16 cellular contexts compared by ENCODE assay signal in genomic region chr3:134453631-134454030, GRCh38. TPM values are rescaled to one million over a fixed set of nuclear protein-coding genes. Genes with fewer than 3 reads are reported as not detected.
DNase-seq lines count a peak whose midpoint lies in the region; ATAC-seq and TF ChIP-seq lines count a peak whose summit lies in the region.
"Had no signal": no experiment of that assay in that cellular context is flagged by ENCODE, and none has a peak within 500 bp of the region (broad histone marks: within the 10 kb centered on the region; RNA-seq: fewer than 3 reads in every experiment).

No MANE protein-coding gene starts in this region.

- H3K9me2 ChIP-seq in OCI-LY7 (ENCODE audit: insufficient read depth, low read length), result no peaks in the 10 kb centered on the region

- H3K79me2 ChIP-seq in OCI-LY7 (ENCODE audit: insufficient read depth, low read depth, low read length), result no peaks in the 10 kb centered on the region
- H3K79me2 ChIP-seq: parathyroid adenoma had no signal

- H3K36me3 ChIP-seq in BE2C, result no peaks in the 10 kb centered on the region
- no peaks in the 10 kb centered on the region for H3K36me3 ChIP-seq in H7 (replicated peaks; ENCODE audit: control insufficient read depth, insufficient read depth, low read length)
- no peaks in the 10 kb centered on the region; the same call in 1 of the 2 replicates for H3K36me3 ChIP-seq in OCI-LY7 (ENCODE audit: insufficient read depth, low read length)
- no peaks in the 10 kb centered on the region for H3K36me3 ChIP-seq in prostate gland
- H3K36me3 ChIP-seq: adrenal gland, Peyer's patch had no signal

- CTCF ChIA-PET in OCI-LY7 (lab: Charles Lee; ENCODE audit: unreplicated experiment), result interaction anchor here (1.0 kb wide), 1 partner anchor 108 kb away, joined by 3 read pairs; no protein-coding TSS in a partner anchor

- H3K4me3 ChIP-seq in BE2C (ENCODE audit: low read depth, low read length) (no peak overlapping the region), H7 (ENCODE audit: insufficient read depth, low read depth, low read length) (no peak overlapping the region), OCI-LY7 (ENCODE audit: low read depth, low read length, poor library complexity, severe bottlenecking) (no peak overlapping the region), fibroblast of mammary gland (ENCODE audit: control insufficient read depth, low read depth, low read length) (no peak overlapping the region), prostate gland (no peak overlapping the region)
- H3K4me3 ChIP-seq: adrenal gland, Peyer's patch had no signal

- no TSS peak for BruUV-seq in OCI-LY7 (replicated peaks; lab: Mats Ljungman, UMichigan)

- 60% methylated on average over 6 of the region's 6 CpGs for WGBS in prostate gland

- DNase-seq in BE2C, result no peak
- peak; percentile 72 for DNase-seq in H7
- no peak for DNase-seq in OCI-LY7 (ENCODE audit: low spot score)
- DNase-seq in fibroblast of mammary gland (ENCODE audit: low read depth), result no peak
- no peak for DNase-seq in prostate gland (ENCODE audit: low spot score)
- DNase-seq: adrenal gland; AML-193; GDM1; NCI-H187 treated with DMSO at 0.1 percent for 48 hours; Peyer's patch; stimulated activated CD4-positive, alpha-beta T cell treated with anti-CD3 and anti-CD28 coated beads, Interleukin-4, amount 100 ng/mL, for 4 hours; stimulated activated naive CD8-positive, alpha-beta T cell treated with anti-CD3 and anti-CD28 coated beads, Interleukin-15, amount 100 ng/mL, for 72 hours had no signal

- no peak overlapping the region for H2AFZ ChIP-seq in OCI-LY7 (ENCODE audit: low read length)
- H2AFZ ChIP-seq: parathyroid adenoma had no signal

- H4K20me1 ChIP-seq in OCI-LY7 (ENCODE audit: insufficient read depth, low read length), result no peaks in the 10 kb centered on the region

- H3K27me3 ChIP-seq in BE2C (peaks cover 39% of the 10 kb centered on the region), H7 (ENCODE audit: control insufficient read depth, insufficient read depth, low read length) (no peaks in the 10 kb centered on the region), prostate gland (replicated peaks; ENCODE audit: insufficient read depth) (no peaks in the 10 kb centered on the region)
- H3K27me3 ChIP-seq: adrenal gland, Peyer's patch had no signal

- no peak for TF ChIP-seq POLR2A in prostate gland (IDR thresholded peaks at IDR 0.05)

- no peaks in the 10 kb centered on the region for H3K9me3 ChIP-seq in BE2C
- no peaks in the 10 kb centered on the region; the same call in 1 of the 2 replicates for H3K9me3 ChIP-seq in OCI-LY7 (ENCODE audit: low read length)
- H3K9me3 ChIP-seq in prostate gland, result no peaks in the 10 kb centered on the region
- H3K9me3 ChIP-seq: adrenal gland, Peyer's patch had no signal

- no peak overlapping the region for H3K4me2 ChIP-seq in OCI-LY7 (ENCODE audit: low read length)

- ATAC-seq in HG03457 (IDR thresholded peaks at IDR 0.05; ENCODE audit: unreplicated experiment) (no peak), GM18909 (IDR thresholded peaks at IDR 0.05; ENCODE audit: poor library complexity, unreplicated experiment) (no peak), HG02763 (IDR thresholded peaks at IDR 0.05; ENCODE audit: unreplicated experiment) (no peak)
- ATAC-seq: stimulated activated naive CD8-positive, alpha-beta T cell treated with anti-CD3 and anti-CD28 coated beads, Interleukin-15, amount 100 ng/mL, for 72 hours had no signal

- POLR2A ChIA-PET in OCI-LY7 (lab: Charles Lee), result no interaction called here

- H3K27ac ChIP-seq in OCI-LY7 (ENCODE audit: low read depth, low read length, poor library complexity, severe bottlenecking) (no peak overlapping the region), prostate gland (no peak overlapping the region)
- H3K27ac ChIP-seq: adrenal gland, parathyroid adenoma, Peyer's patch had no signal

- TF ChIP-seq CTCF in BE2C (IDR thresholded peaks at IDR 0.05; ENCODE audit: low read depth, low read length), result peak; percentile 43
- peak; percentile 70 for TF ChIP-seq CTCF in OCI-LY7 (conservative IDR thresholded peaks at IDR 0.05; ENCODE audit: low read length)
- peak; percentile 10 for TF ChIP-seq CTCF in fibroblast of mammary gland (conservative IDR thresholded peaks at IDR 0.05; ENCODE audit: control insufficient read depth, insufficient read depth, low read depth, low read length)
- no peak for TF ChIP-seq CTCF in prostate gland (IDR thresholded peaks at IDR 0.05)

- H3K4me1 ChIP-seq in BE2C (no peaks in the 10 kb centered on the region), OCI-LY7 (ENCODE audit: insufficient read depth, low read length, poor library complexity, severe bottlenecking) (peaks cover 8% of the 10 kb centered on the region), prostate gland (replicated peaks) (no peaks in the 10 kb centered on the region)
- H3K4me1 ChIP-seq: adrenal gland, parathyroid adenoma, Peyer's patch had no signal

- intact Hi-C loops in OCI-LY7 (cut with micrococcal nuclease; ENCODE audit: unreplicated experiment) (no loop called here), prostate gland (cut with DNase I) (no loop called here)

RNA-seq across cellular contexts. Expression of gene ANAPC13, which starts 32.2 kb away (rescaled TPM):
- polyA plus RNA-seq in BE2C (2012; ENCODE audit: insufficient read depth, insufficient read length, low read depth), result 120 TPM
- 44.7 and 49.1 TPM in 2 replicates for total RNA-seq in H7 (2014; rRNA removed; shearing (Covaris generic))
- total RNA-seq in OCI-LY7 (2014; rRNA removed; shearing (Covaris generic)), result 29.8 and 57.8 TPM in 2 replicates
- 48.1 and 50.6 TPM in 2 replicates for total RNA-seq in OCI-LY7 (2022)
- total RNA-seq in prostate gland, result 10 to 100 TPM; 40.2 to 83.2 TPM

RNA-seq across cellular contexts. Expression of gene CEP63, which starts 32.2 kb away (rescaled TPM):
- 29.2 TPM for polyA plus RNA-seq in BE2C (2012; ENCODE audit: insufficient read depth, insufficient read length, low read depth)
- 13.7 and 21.4 TPM in 2 replicates for total RNA-seq in H7 (2014; rRNA removed; shearing (Covaris generic))
- total RNA-seq in OCI-LY7 (2014; rRNA removed; shearing (Covaris generic)), result 21.1 and 45.7 TPM in 2 replicates
- total RNA-seq in OCI-LY7 (2022) (42.8 and 49.0 TPM in 2 replicates), prostate gland (10 to 100 TPM; 35.2 to 60.1 TPM)

Comparison
In these comparisons a context has a peak if more than half of its experiments do, and no peak if none do; other contexts are left out.
1. CTCF ChIP-seq: peak in BE2C (single experiment), OCI-LY7 (single experiment) and fibroblast of mammary gland (single experiment); none in prostate gland (0 of 4).